In the genomic region with DNA sequence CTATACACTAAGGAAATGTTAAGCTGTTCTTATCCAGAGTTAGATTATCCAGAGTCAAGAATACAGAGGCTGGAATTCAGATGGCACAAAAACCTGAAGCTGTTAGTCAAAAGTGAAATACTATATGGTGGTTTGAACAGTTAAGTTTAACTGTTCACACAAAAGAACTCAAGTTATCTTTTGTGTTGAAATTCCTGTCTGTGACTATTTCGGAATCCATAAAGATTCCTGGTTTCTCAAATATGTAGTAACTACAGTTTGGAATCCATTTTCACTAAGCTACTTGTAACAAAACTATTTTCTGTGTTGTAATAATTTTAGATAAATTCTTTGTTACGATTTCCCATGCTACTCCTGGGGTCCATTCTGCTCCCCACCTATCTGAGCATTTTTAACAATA, we compare ENCODE assay signal across 1 cellular context.
TF ChIP-seq lines count a peak whose summit lies in the region.

No MANE protein-coding gene starts in this region.

TF ChIP-seq in GM23338, 12 proteins besides CTCF, POLR2A, EP300 and RAD21 (continued from another document):
- TF ChIP-seq, protein P1, sequence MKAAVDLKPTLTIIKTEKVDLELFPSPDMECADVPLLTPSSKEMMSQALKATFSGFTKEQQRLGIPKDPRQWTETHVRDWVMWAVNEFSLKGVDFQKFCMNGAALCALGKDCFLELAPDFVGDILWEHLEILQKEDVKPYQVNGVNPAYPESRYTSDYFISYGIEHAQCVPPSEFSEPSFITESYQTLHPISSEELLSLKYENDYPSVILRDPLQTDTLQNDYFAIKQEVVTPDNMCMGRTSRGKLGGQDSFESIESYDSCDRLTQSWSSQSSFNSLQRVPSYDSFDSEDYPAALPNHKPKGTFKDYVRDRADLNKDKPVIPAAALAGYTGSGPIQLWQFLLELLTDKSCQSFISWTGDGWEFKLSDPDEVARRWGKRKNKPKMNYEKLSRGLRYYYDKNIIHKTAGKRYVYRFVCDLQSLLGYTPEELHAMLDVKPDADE (IDR thresholded peaks at IDR 0.05): no peak
- TF ChIP-seq POLR2AphosphoS5 (IDR thresholded peaks at IDR 0.05; ENCODE audit: low read depth) (no peak), EZH2 (IDR thresholded peaks at IDR 0.05; ENCODE audit: low read depth, unreplicated experiment) (no peak), NANOG (IDR thresholded peaks at IDR 0.05; ENCODE audit: borderline replicate concordance) (no peak), REST (IDR thresholded peaks at IDR 0.05; ENCODE audit: unreplicated experiment) (no peak), CREB1 (CRISPR knock-in tag; IDR thresholded peaks at IDR 0.05; ENCODE audit: low read depth) (no peak), STAT1 (IDR thresholded peaks at IDR 0.05; ENCODE audit: unreplicated experiment) (no peak), ZNF331 (CRISPR knock-in tag; IDR thresholded peaks at IDR 0.05; ENCODE audit: low read depth) (no peak)
